Comparison of ENCODE assay signal across 16 cellular contexts in genomic region chr2:102749938-102750337, GRCh38. TPM values are rescaled to one million over a fixed set of nuclear protein-coding genes. Genes with fewer than 3 reads are reported as not detected.
DNase-seq lines count a peak whose midpoint lies in the region; ATAC-seq and TF ChIP-seq lines count a peak whose summit lies in the region.
"Had no signal": no experiment of that assay in that cellular context is flagged by ENCODE, and none has a peak within 500 bp of the region (broad histone marks: within the 10 kb centered on the region; RNA-seq: fewer than 3 reads in every experiment).

No MANE protein-coding gene starts in this region.

- no peaks in the 10 kb centered on the region for H3K36me3 ChIP-seq in testis (ENCODE audit: low read depth, missing control alignments)
- H3K36me3 ChIP-seq: MG63 had no signal

- peak; percentile 51 for DNase-seq in MV-4-11 (lab: John Stamatoyannopoulos, UW)
- DNase-seq in COR-L47 (lab: John Stamatoyannopoulos, UW) = no peak
- no peak for DNase-seq in KBM-7
- DNase-seq in testis = no peak
- DNase-seq: activated naive CD4-positive, alpha-beta T cell treated with anti-CD3 and anti-CD28 coated beads, Interleukin-2, amount 50 U/mL, for 16 hours; DND-41; endodermal cell; MG63; NCI-H2171; NK-92 treated with Interleukin-12 subunit alpha and Interleukin-12 subunit beta, amount 100 ng/mL, for 24 hours; stimulated activated naive CD4-positive, alpha-beta T cell had no signal

- H3K27ac ChIP-seq in testis = no peak overlapping the region

- WGBS in testis, 2 donors = 81 to 85% methylated on average over 3 of the region's 3 CpGs

- intact Hi-C loops in testis (cut with DNase I; ENCODE audit: low total_unique reads) = no loop called here

- H3K9me3 ChIP-seq in testis = no peaks in the 10 kb centered on the region
- H3K9me3 ChIP-seq: MG63 had no signal

- ATAC-seq in GM18505 (IDR thresholded peaks at IDR 0.05; ENCODE audit: unreplicated experiment) (peak; percentile 79), GM19468 (IDR thresholded peaks at IDR 0.05; ENCODE audit: extremely low read depth, unreplicated experiment) (peak; percentile 74), HG02885 (IDR thresholded peaks at IDR 0.05; ENCODE audit: poor library complexity, unreplicated experiment) (peak; percentile 87), SK-N-SH treated with all-trans-retinoic acid at 6 μM for 48 hours (no peak)
- ATAC-seq: sciatic nerve had no signal

- no peak for TF ChIP-seq POLR2A in GM18505 (IDR thresholded peaks at IDR 0.05; ENCODE audit: borderline replicate concordance, extremely low read depth, insufficient read depth, insufficient read length)
- TF ChIP-seq POLR2A in testis (IDR thresholded peaks at IDR 0.05) = no peak

- no peaks in the 10 kb centered on the region for H3K4me1 ChIP-seq in testis

- H3K27me3 ChIP-seq in testis = no peaks in the 10 kb centered on the region
- H3K27me3 ChIP-seq: MG63 had no signal

- no peak for TF ChIP-seq CTCF in testis (IDR thresholded peaks at IDR 0.05)

- H3K4me3 ChIP-seq in testis = no peak overlapping the region
- H3K4me3 ChIP-seq: MG63 had no signal

- in situ Hi-C loops in KBM-7 (cut with MboI; ENCODE audit: low pct_unique_long_range_greater_than_20kb, low sequenced_read_pairs) = no loop called here

TF ChIP-seq in SK-N-SH treated with all-trans-retinoic acid at 6 μM for 48 hours, 23 proteins besides CTCF, POLR2A, EP300 and RAD21:
- TF ChIP-seq ZC3H10 (CRISPR knock-in tag; IDR thresholded peaks at IDR 0.05) = no peak
- TF ChIP-seq BACH2 (CRISPR knock-in tag; IDR thresholded peaks at IDR 0.05; ENCODE audit: borderline replicate concordance) = no peak
- TF ChIP-seq, protein P1, sequence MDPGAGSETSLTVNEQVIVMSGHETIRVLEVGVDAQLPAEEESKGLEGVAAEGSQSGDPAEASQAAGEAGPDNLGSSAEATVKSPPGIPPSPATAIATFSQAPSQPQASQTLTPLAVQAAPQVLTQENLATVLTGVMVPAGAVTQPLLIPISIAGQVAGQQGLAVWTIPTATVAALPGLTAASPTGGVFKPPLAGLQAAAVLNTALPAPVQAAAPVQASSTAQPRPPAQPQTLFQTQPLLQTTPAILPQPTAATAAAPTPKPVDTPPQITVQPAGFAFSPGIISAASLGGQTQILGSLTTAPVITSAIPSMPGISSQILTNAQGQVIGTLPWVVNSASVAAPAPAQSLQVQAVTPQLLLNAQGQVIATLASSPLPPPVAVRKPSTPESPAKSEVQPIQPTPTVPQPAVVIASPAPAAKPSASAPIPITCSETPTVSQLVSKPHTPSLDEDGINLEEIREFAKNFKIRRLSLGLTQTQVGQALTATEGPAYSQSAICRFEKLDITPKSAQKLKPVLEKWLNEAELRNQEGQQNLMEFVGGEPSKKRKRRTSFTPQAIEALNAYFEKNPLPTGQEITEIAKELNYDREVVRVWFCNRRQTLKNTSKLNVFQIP (CRISPR knock-in tag; IDR thresholded peaks at IDR 0.05; ENCODE audit: borderline replicate concordance, low read depth) = no peak
- TF ChIP-seq, protein P2, sequence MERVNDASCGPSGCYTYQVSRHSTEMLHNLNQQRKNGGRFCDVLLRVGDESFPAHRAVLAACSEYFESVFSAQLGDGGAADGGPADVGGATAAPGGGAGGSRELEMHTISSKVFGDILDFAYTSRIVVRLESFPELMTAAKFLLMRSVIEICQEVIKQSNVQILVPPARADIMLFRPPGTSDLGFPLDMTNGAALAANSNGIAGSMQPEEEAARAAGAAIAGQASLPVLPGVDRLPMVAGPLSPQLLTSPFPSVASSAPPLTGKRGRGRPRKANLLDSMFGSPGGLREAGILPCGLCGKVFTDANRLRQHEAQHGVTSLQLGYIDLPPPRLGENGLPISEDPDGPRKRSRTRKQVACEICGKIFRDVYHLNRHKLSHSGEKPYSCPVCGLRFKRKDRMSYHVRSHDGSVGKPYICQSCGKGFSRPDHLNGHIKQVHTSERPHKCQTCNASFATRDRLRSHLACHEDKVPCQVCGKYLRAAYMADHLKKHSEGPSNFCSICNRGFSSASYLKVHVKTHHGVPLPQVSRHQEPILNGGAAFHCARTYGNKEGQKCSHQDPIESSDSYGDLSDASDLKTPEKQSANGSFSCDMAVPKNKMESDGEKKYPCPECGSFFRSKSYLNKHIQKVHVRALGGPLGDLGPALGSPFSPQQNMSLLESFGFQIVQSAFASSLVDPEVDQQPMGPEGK (CRISPR knock-in tag; IDR thresholded peaks at IDR 0.05; ENCODE audit: borderline replicate concordance) = no peak
- TF ChIP-seq ARNTL (CRISPR knock-in tag; IDR thresholded peaks at IDR 0.05; ENCODE audit: borderline replicate concordance, low read depth) = no peak
- no peak for TF ChIP-seq CSDC2 (CRISPR knock-in tag; IDR thresholded peaks at IDR 0.05)

RNA-seq across cellular contexts. Expression of gene TMEM182, which starts 11.9 kb away (rescaled TPM):
- 1 to 10 TPM; 3.0 to 3.6 TPM for total RNA-seq in testis
- 4.1 TPM for polyA plus RNA-seq in testis (ENCODE audit: insufficient read depth, low read depth, low replicate concordance)
